20 cellular contexts compared by ENCODE assay signal in the genomic region with DNA sequence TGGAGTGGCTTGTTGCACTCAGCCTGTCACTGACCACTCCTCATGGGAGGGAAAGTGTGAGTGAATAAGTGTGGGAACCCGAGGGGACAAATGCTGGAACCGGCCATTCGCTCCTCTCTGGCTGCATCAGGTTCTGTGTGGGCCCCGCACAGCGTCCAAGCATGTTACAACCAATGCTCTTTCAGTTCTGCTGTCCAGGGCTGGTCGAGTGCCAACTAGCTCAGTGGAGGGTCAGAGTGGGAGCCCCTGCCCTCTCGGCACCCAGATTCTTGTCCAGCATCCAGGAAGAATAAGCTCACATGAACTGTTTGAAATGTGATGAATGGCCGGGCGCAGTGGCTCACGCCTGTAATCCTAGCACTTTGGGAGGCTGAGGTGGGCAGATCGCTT. TPM values are rescaled to one million over a fixed set of nuclear protein-coding genes. Genes with fewer than 3 reads are reported as not detected.
"Had no signal": no experiment of that assay in that cellular context is flagged by ENCODE, and none has a peak within 500 bp of the region (broad histone marks: within the 10 kb centered on the region; RNA-seq: fewer than 3 reads in every experiment).

No MANE protein-coding gene starts in this region.

- H3K27me3 ChIP-seq: brain microvascular endothelial cell had no signal

- H3K4me3 Mint-ChIP-seq: activated T-cell treated with anti-CD3 and anti-CD28 coated beads, Interleukin-2, amount 50 U/mL, for 4 hours; mesothelial cell of epicardium; stimulated activated memory B cell treated with anti-CD40 and anti-IgM and Interleukin-4, amounts not matched to agents 10 μg/mL and 1 μg/mL and 100 μg/mL, for 72 hours had no signal

- H3K4me3 ChIP-seq: coronary artery, lung, smooth muscle cell, thoracic aorta had no signal

- H3K27ac Mint-ChIP-seq: mesothelial cell of epicardium; stimulated activated memory B cell treated with anti-CD40 and anti-IgM and Interleukin-4, amounts not matched to agents 10 μg/mL and 1 μg/mL and 100 μg/mL, for 72 hours had no signal

- H3K9me3 ChIP-seq: thoracic aorta had no signal

- H3K27me3 Mint-ChIP-seq: stimulated activated memory B cell treated with anti-CD40 and anti-IgM and Interleukin-4, amounts not matched to agents 10 μg/mL and 1 μg/mL and 100 μg/mL, for 72 hours had no signal

- ATAC-seq: activated T-cell treated with anti-CD3 and anti-CD28 coated beads, Interleukin-2, amount 50 U/mL, for 4 hours; stimulated activated memory B cell treated with anti-CD40 and anti-IgM and Interleukin-4, amounts not matched to agents 10 μg/mL and 1 μg/mL and 100 μg/mL, for 72 hours had no signal

- DNase-seq: activated CD4-positive, alpha-beta T cell treated with anti-CD3 and anti-CD28 coated beads, Interleukin-2, amount 50 U/mL, for 1 hour; activated CD8-positive, alpha-beta memory T cell treated with anti-CD3 and anti-CD28 coated beads, Interleukin-2, amount 50 U/mL, for 4 hours; activated naive CD4-positive, alpha-beta T cell treated with anti-CD3 and anti-CD28 coated beads, Interleukin-2, amount 50 U/mL, for 16 hours; activated T-cell treated with anti-CD3 and anti-CD28 coated beads, Interleukin-2, amount 50 U/mL, for 4 hours; brain microvascular endothelial cell; glutamatergic neuron; kidney glomerular epithelial cell; stimulated activated CD4-positive, alpha-beta T cell treated with anti-CD3 and anti-CD28 coated beads, Interleukin-4, amount 100 ng/mL, for 4 hours; T-helper 1 cell had no signal

- H3K36me3 ChIP-seq: brain microvascular endothelial cell, thoracic aorta had no signal

- H3K36me3 Mint-ChIP-seq: mesothelial cell of epicardium; stimulated activated memory B cell treated with anti-CD40 and anti-IgM and Interleukin-4, amounts not matched to agents 10 μg/mL and 1 μg/mL and 100 μg/mL, for 72 hours had no signal

- H3K9me3 Mint-ChIP-seq: activated T-cell treated with anti-CD3 and anti-CD28 coated beads, Interleukin-2, amount 50 U/mL, for 4 hours; stimulated activated memory B cell treated with anti-CD40 and anti-IgM and Interleukin-4, amounts not matched to agents 10 μg/mL and 1 μg/mL and 100 μg/mL, for 72 hours had no signal

- H3K27ac ChIP-seq: brain microvascular endothelial cell, thoracic aorta had no signal

RNA-seq across cellular contexts. Expression of a gene that starts 48.3 kb away (rescaled TPM):
- total RNA-seq: aorta, lung, mesothelial cell of epicardium, osteoblast, pulmonary artery endothelial cell, sciatic nerve, smooth muscle cell, thoracic aorta, ureter had no signal
